In genomic region chr6:70668499-70668812, GRCh38 we compare ENCODE assay signal across 8 cellular contexts. TPM values are rescaled to one million over a fixed set of nuclear protein-coding genes. Genes with fewer than 3 reads are reported as not detected.
DNase-seq lines count a peak whose midpoint lies in the region; ATAC-seq and TF ChIP-seq lines count a peak whose summit lies in the region.

No MANE protein-coding gene starts in this region.

- under 1% methylated on average over 8 of the region's 8 CpGs for WGBS in right cardiac atrium
- WGBS in smooth muscle cell (ENCODE audit: low lambda C conversion rate): 2% methylated on average over 8 of the region's 8 CpGs

- H3K27ac ChIP-seq in right cardiac atrium (ENCODE audit: low read length) (peak overlapping the region; percentile 93), smooth muscle cell (ENCODE audit: low read depth) (peak overlapping the region; percentile 80)

- H3K27me3 ChIP-seq in right cardiac atrium (ENCODE audit: control insufficient read depth, insufficient read depth) (no peaks in the 10 kb centered on the region), smooth muscle cell (ENCODE audit: low read depth) (no peaks in the 10 kb centered on the region)

- no peaks in the 10 kb centered on the region for H3K9me3 ChIP-seq in right cardiac atrium (ENCODE audit: control insufficient read depth, low read length)
- no peaks in the 10 kb centered on the region for H3K9me3 ChIP-seq in smooth muscle cell (replicated peaks; ENCODE audit: low read depth)

- H3K9ac ChIP-seq in smooth muscle cell (ENCODE audit: low read depth): peak overlapping the region; percentile 81

- peaks cover 4% of the 10 kb centered on the region for H3K4me1 ChIP-seq in right cardiac atrium (ENCODE audit: control insufficient read depth, insufficient read depth, low read length)
- peaks cover 26% of the 10 kb centered on the region for H3K4me1 ChIP-seq in smooth muscle cell (ENCODE audit: low read depth)

- peak overlapping the region; percentile 96 for H3K4me2 ChIP-seq in smooth muscle cell

- intact Hi-C loops in right cardiac atrium (cut with DNase I): loop anchor here in 1 of 4 donors (5.0 kb wide), 1 partner anchor 101 kb away; the partner anchor contains the start of gene SDHAF4

- peak overlapping the region; percentile 68 for H3K4me3 ChIP-seq in right cardiac atrium (ENCODE audit: low read length)
- H3K4me3 ChIP-seq in smooth muscle cell: peak overlapping the region; percentile 94

- ATAC-seq in HG03108 (IDR thresholded peaks at IDR 0.05; ENCODE audit: unreplicated experiment) (peak; percentile 30), right cardiac atrium (peak in 1 of 2 donors; percentile 84), HG03520 (IDR thresholded peaks at IDR 0.05; ENCODE audit: unreplicated experiment) (no peak)

- no peak for TF ChIP-seq CTCF in smooth muscle cell (IDR thresholded peaks at IDR 0.05; ENCODE audit: borderline replicate concordance, insufficient read depth, poor library complexity, severe bottlenecking)

- H3F3A ChIP-seq in smooth muscle cell (ENCODE audit: low read depth): no peaks in the 10 kb centered on the region

- peaks cover 46% of the 10 kb centered on the region for H4K20me1 ChIP-seq in smooth muscle cell (ENCODE audit: low read depth)

- DNase-seq in NCI-H2029 (lab: John Stamatoyannopoulos, UW) (peak; percentile 54), NCI-H2029 treated with DMSO at 0.1 percent for 48 hours (lab: John Stamatoyannopoulos, UW) (no peak), right cardiac atrium (no peak), smooth muscle cell (lab: John Stamatoyannopoulos, UW; ENCODE audit: unreplicated experiment) (no peak), 8988T (no peak)
- peak; percentile 34 for DNase-seq in activated CD4-positive, alpha-beta T cell treated with anti-CD3 and anti-CD28 coated beads, Interleukin-2, amount 50 U/mL, for 1 hour

- peak overlapping the region; percentile 98 for H2AFZ ChIP-seq in smooth muscle cell (ENCODE audit: low read depth)

- peaks cover 57% of the 10 kb centered on the region for H3K79me2 ChIP-seq in smooth muscle cell (ENCODE audit: low read depth)

- H3K36me3 ChIP-seq in smooth muscle cell (ENCODE audit: low read depth): no peaks in the 10 kb centered on the region

RNA-seq across cellular contexts. Expression of gene SMAP1, which starts 0.8 kb away (rescaled TPM):
- total RNA-seq in right cardiac atrium (10 to 100 TPM; 27.5 to 36.0 (median 31.5) TPM), smooth muscle cell (39.8 and 41.7 TPM in 2 replicates)
- polyA plus RNA-seq in right cardiac atrium (16.2 TPM), smooth muscle cell (21.7 and 22.7 TPM in 2 replicates)

Comparison
In these comparisons a context has a peak if more than half of its experiments do, and no peak if none do; other contexts are left out.
1. DNase-seq: peak in NCI-H2029 (single experiment) and activated CD4-positive, alpha-beta T cell treated with anti-CD3 and anti-CD28 coated beads, Interleukin-2, amount 50 U/mL, for 1 hour (single experiment); none in NCI-H2029 treated with DMSO at 0.1 percent for 48 hours (single experiment), right cardiac atrium (0 of 3), smooth muscle cell (single experiment) and 8988T (single experiment).